ENCODE assay signal across 24 cellular contexts in the genomic region with DNA sequence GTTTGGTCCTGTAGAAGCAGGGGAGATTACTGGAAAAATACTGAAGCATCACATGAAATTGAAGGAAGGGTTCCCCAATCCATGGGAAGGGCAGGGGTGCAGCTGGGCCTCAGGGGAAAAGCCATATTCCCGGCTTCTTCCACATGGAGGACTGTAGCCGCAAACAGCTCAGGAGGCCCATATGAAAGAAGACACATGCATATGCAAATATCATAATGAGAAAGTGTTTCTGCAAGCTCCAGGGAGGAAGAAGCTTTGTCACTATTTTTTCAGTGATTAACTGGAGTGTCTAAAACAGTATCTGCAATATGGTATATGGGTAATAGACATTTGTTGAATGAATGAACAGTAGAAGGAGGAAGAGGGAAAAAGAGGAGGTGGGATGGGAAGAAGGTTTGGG.
"Had no signal": no experiment of that assay in that cellular context is flagged by ENCODE, and none has a peak within 500 bp of the region (broad histone marks: within the 10 kb centered on the region; RNA-seq: fewer than 3 reads in every experiment).

No MANE protein-coding gene starts in this region.

- DNase-seq: colonic mucosa; dermis blood vessel endothelial cell; effector memory CD4-positive, alpha-beta T cell; foreskin melanocyte; hypothalamus; immature natural killer cell; left ventricle myocardium superior; lower lobe of right lung; naive thymus-derived CD8-positive, alpha-beta T cell; occipital lobe; ovary; posterior cingulate gyrus; psoas muscle; right cardiac atrium; sigmoid colon; stimulated activated CD4-positive, alpha-beta T cell treated with anti-CD3 and anti-CD28 coated beads, Interleukin-15, amount 100 ng/mL, for 24 hours; stimulated activated CD4-positive, alpha-beta T cell treated with anti-CD3 and anti-CD28 coated beads, Interleukin-2, amount 100 ng/mL, for 48 hours; stimulated activated naive B cell treated with anti-CD40 and anti-IgM and Interleukin-4, amounts not matched to agents 10 μg/mL and 1 μg/mL and 100 μg/mL, for 72 hours; transverse colon; upper lobe of right lung; uterus had no signal

- H3K27ac ChIP-seq: colonic mucosa, esophagus muscularis mucosa, lower lobe of right lung, ovary, sigmoid colon, suprapubic skin, transverse colon, upper lobe of right lung, uterus had no signal

- H3K27me3 Mint-ChIP-seq: stimulated activated naive CD8-positive, alpha-beta T cell treated with anti-CD3 and anti-CD28 coated beads, Interleukin-15, Interleukin-2, amounts not matched to agents 100 ng/mL and 50 ng/mL, for 24 hours had no signal

- H3K9me3 ChIP-seq: colonic mucosa, esophagus muscularis mucosa, lower lobe of right lung, ovary, psoas muscle, sigmoid colon, suprapubic skin, transverse colon, upper lobe of right lung, uterus had no signal

- H3K27me3 ChIP-seq: colonic mucosa, esophagus muscularis mucosa, ovary, sigmoid colon, suprapubic skin, transverse colon, upper lobe of right lung, uterus had no signal

- H3K4me1 ChIP-seq: colonic mucosa, lower lobe of right lung, uterus had no signal

- H3K9me3 Mint-ChIP-seq: immature natural killer cell; naive thymus-derived CD8-positive, alpha-beta T cell; stimulated activated naive B cell treated with anti-CD40 and anti-IgM and Interleukin-4, amounts not matched to agents 10 μg/mL and 1 μg/mL and 100 μg/mL, for 72 hours; stimulated activated naive CD8-positive, alpha-beta T cell treated with anti-CD3 and anti-CD28 coated beads, Interleukin-15, Interleukin-2, amounts not matched to agents 100 ng/mL and 50 ng/mL, for 24 hours had no signal

- H3K36me3 Mint-ChIP-seq: naive thymus-derived CD8-positive, alpha-beta T cell; stimulated activated naive B cell treated with anti-CD40 and anti-IgM and Interleukin-4, amounts not matched to agents 10 μg/mL and 1 μg/mL and 100 μg/mL, for 72 hours had no signal

- H3K27ac Mint-ChIP-seq: immature natural killer cell; stimulated activated naive B cell treated with anti-CD40 and anti-IgM and Interleukin-4, amounts not matched to agents 10 μg/mL and 1 μg/mL and 100 μg/mL, for 72 hours; stimulated activated naive CD8-positive, alpha-beta T cell treated with anti-CD3 and anti-CD28 coated beads, Interleukin-15, Interleukin-2, amounts not matched to agents 100 ng/mL and 50 ng/mL, for 24 hours had no signal

- H3K4me3 Mint-ChIP-seq: immature natural killer cell; naive thymus-derived CD8-positive, alpha-beta T cell; stimulated activated naive B cell treated with anti-CD40 and anti-IgM and Interleukin-4, amounts not matched to agents 10 μg/mL and 1 μg/mL and 100 μg/mL, for 72 hours; stimulated activated naive CD8-positive, alpha-beta T cell treated with anti-CD3 and anti-CD28 coated beads, Interleukin-15, Interleukin-2, amounts not matched to agents 100 ng/mL and 50 ng/mL, for 24 hours had no signal

- H3K36me3 ChIP-seq: colonic mucosa, esophagus muscularis mucosa, lower lobe of right lung, ovary, sigmoid colon, suprapubic skin, transverse colon, upper lobe of right lung, uterus had no signal

- H3K4me3 ChIP-seq: colonic mucosa, esophagus muscularis mucosa, lower lobe of right lung, ovary, psoas muscle, sigmoid colon, suprapubic skin, transverse colon, upper lobe of right lung, uterus had no signal

- ATAC-seq: left ventricle myocardium superior; lower lobe of right lung; naive thymus-derived CD8-positive, alpha-beta T cell; psoas muscle; right cardiac atrium; stimulated activated naive B cell treated with anti-CD40 and anti-IgM and Interleukin-4, amounts not matched to agents 10 μg/mL and 1 μg/mL and 100 μg/mL, for 72 hours; upper lobe of right lung had no signal
